Comparison of ENCODE assay signal across 21 cellular contexts in genomic region chr11:69368119-69368880, GRCh38.
A peak's percentile ranks its signal among the peaks of the same experiment; 100 is the strongest.
DNase-seq lines count a peak whose midpoint lies in the region; ATAC-seq and TF ChIP-seq lines count a peak whose summit lies in the region.
"Had no signal": no experiment of that assay in that cellular context is flagged by ENCODE, and none has a peak within 500 bp of the region (broad histone marks: within the 10 kb centered on the region; RNA-seq: fewer than 3 reads in every experiment).

No MANE protein-coding gene starts in this region.

- H4K5ac ChIP-seq in H9 (ENCODE audit: insufficient read length, low read depth, low read length) = no peak overlapping the region

- H2BK12ac ChIP-seq in H9 (ENCODE audit: insufficient read length, low read depth, low read length) = no peak overlapping the region

- no peak overlapping the region for H3K4ac ChIP-seq in H9 (ENCODE audit: low read depth, low read length)

- no peaks in the 10 kb centered on the region for H3K79me2 ChIP-seq in H9 (ENCODE audit: insufficient read depth, low read length)
- H3K79me2 ChIP-seq: parathyroid adenoma had no signal

- no peak overlapping the region for H2BK5ac ChIP-seq in H9 (ENCODE audit: insufficient read length, low read length)

- no peak overlapping the region for H2AK5ac ChIP-seq in H9 (ENCODE audit: insufficient read length, low read length)

- no peak overlapping the region for H4K8ac ChIP-seq in H9 (replicated peaks; ENCODE audit: insufficient read length, low read depth, low read length)

- H3K9ac ChIP-seq in H9 (ENCODE audit: extremely low read depth, insufficient read length, low read length) = no peak overlapping the region
- H3K9ac ChIP-seq in colonic mucosa (ENCODE audit: low read depth in 2 of 2, low read length in 2 of 2) = no peak overlapping the region
- H3K9ac ChIP-seq: parathyroid adenoma had no signal

- no peaks in the 10 kb centered on the region for H4K20me1 ChIP-seq in H9 (ENCODE audit: control insufficient read depth, insufficient read depth, insufficient read length)

- no peaks in the 10 kb centered on the region for H3K4me1 ChIP-seq in H9 (ENCODE audit: insufficient read depth, low read length)
- H3K4me1 ChIP-seq in colonic mucosa = no peaks in the 10 kb centered on the region
- H3K4me1 ChIP-seq in mucosa of descending colon (ENCODE audit: low read depth) = no peaks in the 10 kb centered on the region
- H3K4me1 ChIP-seq: left ventricle myocardium inferior, parathyroid adenoma, suprapubic skin had no signal

- H3T11ph ChIP-seq in H9 (ENCODE audit: low read length) = no peak overlapping the region

- no peak overlapping the region for H3K4me3 ChIP-seq in colonic mucosa
- no peak overlapping the region for H3K4me3 ChIP-seq in mucosa of descending colon
- H3K4me3 ChIP-seq: left ventricle myocardium inferior, suprapubic skin had no signal

- WGBS in H9 (ENCODE audit: extremely low coverage, insufficient read length, low lambda C conversion rate) = no CpG with 5 or more reads among the region's 10 CpGs

- no peak overlapping the region for H4K91ac ChIP-seq in H9 (ENCODE audit: insufficient read length, low read depth, low read length)

- DNase-seq in activated CD4-positive, alpha-beta T cell treated with anti-CD3 and anti-CD28 coated beads for 36 hours = peak; percentile 1
- no peak for DNase-seq in activated CD4-positive, alpha-beta T cell treated with anti-CD3 and anti-CD28 coated beads for 4 hours
- DNase-seq in H9 (peak; percentile 7), colonic mucosa (peak; percentile 11), mucosa of descending colon (peak in 1 of 3 donors; percentile 0), globus pallidus (ENCODE audit: low spot score) (no peak), T-helper 2 cell (no peak), OCI-M1 (lab: John Stamatoyannopoulos, UW) (no peak)
- DNase-seq: activated B cell treated with CpG ODN at 0.5 μM for 24 hours; erythroblast; GDM1; H7; KG1; left ventricle myocardium inferior; NCI-H2081; NCI-H510A treated with DMSO at 0.1 percent for 48 hours; stimulated activated CD4-positive, alpha-beta T cell treated with anti-CD3 and anti-CD28 coated beads, Interleukin-4, amount 100 ng/mL, for 1 hour had no signal

- no peak overlapping the region for H2AFZ ChIP-seq in H9 (ENCODE audit: low read length)
- H2AFZ ChIP-seq: parathyroid adenoma had no signal

- no peaks in the 10 kb centered on the region for H3K27me3 Mint-ChIP-seq in activated CD4-positive, alpha-beta T cell treated with anti-CD3 and anti-CD28 coated beads for 36 hours
- peaks cover 4% of the 10 kb centered on the region for H3K27me3 Mint-ChIP-seq in H9 (ENCODE audit: low read depth)
- H3K27me3 Mint-ChIP-seq: activated naive CD4-positive, alpha-beta T cell treated with anti-CD3 and anti-CD28 coated beads, Interleukin-2, amount 50 U/mL, for 24 hours had no signal

- no peaks in the 10 kb centered on the region for H3K9me3 Mint-ChIP-seq in activated CD4-positive, alpha-beta T cell treated with anti-CD3 and anti-CD28 coated beads for 36 hours (ENCODE audit: low read depth)
- H3K9me3 Mint-ChIP-seq in H9 = peaks cover 10 to 21% of the 10 kb centered on the region in 2 experiments; a peak in 3 of 5 replicates
- H3K9me3 Mint-ChIP-seq: activated B cell treated with CpG ODN at 0.5 μM for 24 hours; activated naive CD4-positive, alpha-beta T cell treated with anti-CD3 and anti-CD28 coated beads, Interleukin-2, amount 50 U/mL, for 24 hours had no signal

- H3K18ac ChIP-seq in H9 (ENCODE audit: insufficient read length, low read depth, low read length) = no peak overlapping the region

- H3K27ac ChIP-seq in H9 (ENCODE audit: insufficient read length, low read depth, low read length) (no peak overlapping the region), colonic mucosa (no peak overlapping the region)
- H3K27ac ChIP-seq: left ventricle myocardium inferior, parathyroid adenoma, suprapubic skin had no signal

- H2BK20ac ChIP-seq in H9 (ENCODE audit: low read depth, low read length, poor library complexity, severe bottlenecking) = no peak overlapping the region

- no peaks in the 10 kb centered on the region for H3K36me3 Mint-ChIP-seq in activated CD4-positive, alpha-beta T cell treated with anti-CD3 and anti-CD28 coated beads for 36 hours (ENCODE audit: low read depth)
- H3K36me3 Mint-ChIP-seq in H9 (ENCODE audit: insufficient read depth in 1 of 3, low read depth in 3 of 3) = peaks cover 0 to 15% (median 4%) of the 10 kb centered on the region in 3 experiments; a peak in 4 of 7 replicates
- H3K36me3 Mint-ChIP-seq: activated naive CD4-positive, alpha-beta T cell treated with anti-CD3 and anti-CD28 coated beads, Interleukin-2, amount 50 U/mL, for 24 hours had no signal

- H3K27me3 ChIP-seq in H9 (ENCODE audit: insufficient read depth, low read length) (no peaks in the 10 kb centered on the region), colonic mucosa (no peaks in the 10 kb centered on the region)
- H3K27me3 ChIP-seq: suprapubic skin had no signal

- H3K36me3 ChIP-seq in colonic mucosa = no peaks in the 10 kb centered on the region
- no peaks in the 10 kb centered on the region for H3K36me3 ChIP-seq in mucosa of descending colon (ENCODE audit: low read depth)
- H3K36me3 ChIP-seq: left ventricle myocardium inferior, suprapubic skin had no signal

- H2BK120ac ChIP-seq in H9 (ENCODE audit: low read depth, low read length, poor library complexity, severe bottlenecking) = no peak overlapping the region

- H3K14ac ChIP-seq in H9 (ENCODE audit: insufficient read depth, low read length) = no peak overlapping the region

- H3K4me3 Mint-ChIP-seq in activated CD4-positive, alpha-beta T cell treated with anti-CD3 and anti-CD28 coated beads for 36 hours = no peak overlapping the region
- H3K4me3 Mint-ChIP-seq in H9 = no peak overlapping the region
- H3K4me3 Mint-ChIP-seq: activated B cell treated with CpG ODN at 0.5 μM for 24 hours; activated naive CD4-positive, alpha-beta T cell treated with anti-CD3 and anti-CD28 coated beads, Interleukin-2, amount 50 U/mL, for 24 hours; dendritic cell treated with granulocyte-macrophage colony-stimulating factor and Interleukin-4, amounts not matched to agents 40 ng/mL and 50 ng/mL, for 4 days had no signal

- no peaks in the 10 kb centered on the region for H3K79me1 ChIP-seq in H9 (ENCODE audit: insufficient read depth, low read depth, low read length, poor library complexity, severe bottlenecking)

- CTCF ChIA-PET in activated CD4-positive, alpha-beta T cell treated with anti-CD3 and anti-CD28 coated beads for 36 hours (lab: Charles Lee) = interaction anchor here (0.6 to 1.1 kb wide), 3 partner anchors 13 to 332 kb away, joined by 3 to 4 read pairs (median 3); no protein-coding TSS in a partner anchor

- H3K4me2 ChIP-seq in H9 (ENCODE audit: insufficient read depth, insufficient read length, low read length) = no peak overlapping the region

- intact Hi-C loops in activated CD4-positive, alpha-beta T cell treated with anti-CD3 and anti-CD28 coated beads for 36 hours (cut with DNase I, micrococcal nuclease) = no loop called here
- intact Hi-C loops in colonic mucosa (cut with DNase I) = no loop called here
- intact Hi-C loops in mucosa of descending colon (cut with DNase I, micrococcal nuclease) = no loop called here

- H3K23ac ChIP-seq in H9 (ENCODE audit: insufficient read length, low read depth, low read length) = no peak overlapping the region

- H3K56ac ChIP-seq in H9 (ENCODE audit: insufficient read length, low read depth, low read length) = no peak overlapping the region

- H3K23me2 ChIP-seq in H9 (ENCODE audit: insufficient read length, low read depth, low read length, poor library complexity, severe bottlenecking) = no peaks in the 10 kb centered on the region

- H3K27ac Mint-ChIP-seq in activated CD4-positive, alpha-beta T cell treated with anti-CD3 and anti-CD28 coated beads for 36 hours = no peak overlapping the region
- no peak overlapping the region for H3K27ac Mint-ChIP-seq in H9
- H3K27ac Mint-ChIP-seq: activated B cell treated with CpG ODN at 0.5 μM for 24 hours; activated naive CD4-positive, alpha-beta T cell treated with anti-CD3 and anti-CD28 coated beads, Interleukin-2, amount 50 U/mL, for 24 hours; dendritic cell treated with granulocyte-macrophage colony-stimulating factor and Interleukin-4, amounts not matched to agents 40 ng/mL and 50 ng/mL, for 4 days had no signal

- H2BK15ac ChIP-seq in H9 (ENCODE audit: low read depth, low read length) = no peak overlapping the region

- ATAC-seq in activated CD4-positive, alpha-beta T cell treated with anti-CD3 and anti-CD28 coated beads for 36 hours = no peak
- ATAC-seq in mucosa of descending colon = peak; percentile 32

- H3K9me3 ChIP-seq in H9 (ENCODE audit: control insufficient read depth, low read depth, low read length) (no peaks in the 10 kb centered on the region), colonic mucosa (no peaks in the 10 kb centered on the region), mucosa of descending colon (no peaks in the 10 kb centered on the region)
- H3K9me3 ChIP-seq: suprapubic skin had no signal

- H3K4me1 Mint-ChIP-seq in activated CD4-positive, alpha-beta T cell treated with anti-CD3 and anti-CD28 coated beads for 36 hours = no peaks in the 10 kb centered on the region
- H3K4me1 Mint-ChIP-seq in H9 = no peaks in the 10 kb centered on the region
- H3K4me1 Mint-ChIP-seq: activated B cell treated with CpG ODN at 0.5 μM for 24 hours; activated naive CD4-positive, alpha-beta T cell treated with anti-CD3 and anti-CD28 coated beads, Interleukin-2, amount 50 U/mL, for 24 hours had no signal

- POLR2A ChIA-PET in activated CD4-positive, alpha-beta T cell treated with anti-CD3 and anti-CD28 coated beads for 36 hours (lab: Charles Lee) = no interaction called here

- TF ChIP-seq CTCF in H9 (conservative IDR thresholded peaks at IDR 0.05) (no peak), colonic mucosa (IDR thresholded peaks at IDR 0.05) (no peak), mucosa of descending colon (IDR thresholded peaks at IDR 0.05) (no peak)

Comparison
In these comparisons a context has a peak if more than half of its experiments do, and no peak if none do; other contexts are left out.
1. DNase-seq: peak in activated CD4-positive, alpha-beta T cell treated with anti-CD3 and anti-CD28 coated beads for 36 hours (single experiment), H9 (single experiment) and colonic mucosa (single experiment); none in activated CD4-positive, alpha-beta T cell treated with anti-CD3 and anti-CD28 coated beads for 4 hours (0 of 2), globus pallidus (single experiment), T-helper 2 cell (0 of 5) and OCI-M1 (single experiment).